8 cellular contexts compared by ENCODE assay signal in genomic region chr16:21599994-21600773, GRCh38. TPM values are rescaled to one million over a fixed set of nuclear protein-coding genes. Genes with fewer than 3 reads are reported as not detected.
A peak's percentile ranks its signal among the peaks of the same experiment; 100 is the strongest.
DNase-seq lines count a peak whose midpoint lies in the region; ATAC-seq and TF ChIP-seq lines count a peak whose summit lies in the region.

No MANE protein-coding gene starts in this region.

- H3K36me3 ChIP-seq in HEK293 (ENCODE audit: control insufficient read depth in 2 of 2, insufficient read depth in 1 of 2, low read length in 2 of 2), result no peaks in the 10 kb centered on the region; a peak in 1 of 3 replicates
- no peaks in the 10 kb centered on the region for H3K36me3 ChIP-seq in Loucy (ENCODE audit: insufficient read depth, low read length)

- H4K20me1 ChIP-seq in Loucy (ENCODE audit: insufficient read depth, low read length, poor library complexity, severe bottlenecking), result peaks cover 47% of the 10 kb centered on the region

- H3K9me2 ChIP-seq in Loucy (replicated peaks; ENCODE audit: low read depth, low read length), result no peaks in the 10 kb centered on the region

- intact Hi-C loops in activated CD4-positive, alpha-beta memory T cell treated with anti-CD3 and anti-CD28 coated beads for 36 hours (cut with micrococcal nuclease), result loop anchor here (1.0 to 5.0 kb wide), 3 partner anchors 26 to 592 kb away; no protein-coding TSS in a partner anchor

- ATAC-seq in omental fat pad (ENCODE audit: low FRiP score), result peak; percentile 29

- POLR2A ChIA-PET in HEK293 (lab: Yijun Ruan, JAX), result interaction anchor here (0.9 kb wide), 1 partner anchor 13 kb away, joined by 4 read pairs; no protein-coding TSS in a partner anchor
- POLR2A ChIA-PET in activated CD4-positive, alpha-beta memory T cell treated with anti-CD3 and anti-CD28 coated beads for 36 hours (lab: Charles Lee), result interaction anchor here (1.0 kb wide), 1 partner anchor 11 kb away, joined by 4 read pairs; no protein-coding TSS in a partner anchor

- H3K4me3 ChIP-seq in HEK293 (ENCODE audit: low read depth, low read length), result peak overlapping the region; percentile 90
- H3K4me3 ChIP-seq in Loucy (ENCODE audit: low read length, poor library complexity, severe bottlenecking), result peak overlapping the region; percentile 93

- H3F3A ChIP-seq in Loucy (ENCODE audit: low read depth), result no peaks in the 10 kb centered on the region

- H2AFZ ChIP-seq in Loucy (ENCODE audit: low read length), result peak overlapping the region; percentile 61

- H3K27me3 ChIP-seq in Loucy (ENCODE audit: insufficient read depth, low read length, poor library complexity, severe bottlenecking), result no peaks in the 10 kb centered on the region

- H3K27me3 Mint-ChIP-seq in activated CD4-positive, alpha-beta memory T cell treated with anti-CD3 and anti-CD28 coated beads for 36 hours, result no peaks in the 10 kb centered on the region

- peak overlapping the region; percentile 95 for H3K9ac ChIP-seq in Loucy (ENCODE audit: low read depth, low read length, poor library complexity, severe bottlenecking)

- CTCF ChIA-PET in HEK293 (lab: Yijun Ruan, JAX), result interaction anchor here (0.5 to 1.3 kb wide), 3 partner anchors 17 to 1689 kb away, joined by 3 read pairs; no protein-coding TSS in a partner anchor
- CTCF ChIA-PET in activated CD4-positive, alpha-beta memory T cell treated with anti-CD3 and anti-CD28 coated beads for 36 hours (lab: Charles Lee), result interaction anchor here (0.7 to 2.6 kb wide), 5 partner anchors 8 to 45 kb away, joined by 3 to 7 read pairs (median 5); no protein-coding TSS in a partner anchor

- peaks cover 54% of the 10 kb centered on the region for H3K79me2 ChIP-seq in Loucy (ENCODE audit: insufficient read depth, low read length)

- peaks cover 61% of the 10 kb centered on the region for H3K4me1 Mint-ChIP-seq in activated CD4-positive, alpha-beta memory T cell treated with anti-CD3 and anti-CD28 coated beads for 36 hours (ENCODE audit: low read depth)

- H3K9me3 ChIP-seq in HEK293 (ENCODE audit: control insufficient read depth, insufficient read depth, low read depth, low read length), result no peaks in the 10 kb centered on the region
- no peaks in the 10 kb centered on the region for H3K9me3 ChIP-seq in Loucy (ENCODE audit: insufficient read depth, low read depth, low read length)

- H3K9me3 Mint-ChIP-seq in activated CD4-positive, alpha-beta memory T cell treated with anti-CD3 and anti-CD28 coated beads for 36 hours, result no peaks in the 10 kb centered on the region

- H3K4me1 ChIP-seq in HEK293 (ENCODE audit: control insufficient read depth, insufficient read depth, low read length) (peaks cover 11% of the 10 kb centered on the region), Loucy (ENCODE audit: insufficient read depth, low read length, poor library complexity, severe bottlenecking) (peaks cover 54% of the 10 kb centered on the region)

- H3K27ac Mint-ChIP-seq in activated CD4-positive, alpha-beta memory T cell treated with anti-CD3 and anti-CD28 coated beads for 36 hours, result peak overlapping the region; percentile 92

- H3K27ac ChIP-seq in HEK293 (ENCODE audit: extremely low read depth, low read depth, low read length), result peak overlapping the region; percentile 93

- peak overlapping the region; percentile 95 for H3K4me2 ChIP-seq in Loucy (ENCODE audit: low read depth, low read length, poor library complexity, severe bottlenecking)

- peak overlapping the region; percentile 93 for H3K4me3 Mint-ChIP-seq in activated CD4-positive, alpha-beta memory T cell treated with anti-CD3 and anti-CD28 coated beads for 36 hours

- H3K36me3 Mint-ChIP-seq in activated CD4-positive, alpha-beta memory T cell treated with anti-CD3 and anti-CD28 coated beads for 36 hours, result no peaks in the 10 kb centered on the region

- DNase-seq in activated effector memory CD4-positive, alpha-beta T cell treated with Interleukin-2 at 50 U/mL for 16 hours, result peak; percentile 13
- no peak for DNase-seq in activated effector memory CD4-positive, alpha-beta T cell treated with anti-CD3 and anti-CD28 coated beads, Interleukin-2, amount 50 U/mL, for 16 hours
- peak; percentile 33 for DNase-seq in activated CD4-positive, alpha-beta memory T cell treated with anti-CD3 and anti-CD28 coated beads for 36 hours
- DNase-seq in fibroblast of peridontal ligament (ENCODE audit: extremely low read depth) (peak; percentile 44), omental fat pad (ENCODE audit: low spot score) (no peak), NCI-H2029 treated with DMSO at 0.1 percent for 48 hours (lab: John Stamatoyannopoulos, UW) (no peak)

- TF ChIP-seq CTCF in HEK293 (tag by site-specific recombination; IDR thresholded peaks at IDR 0.05) (no peak), Loucy (conservative IDR thresholded peaks at IDR 0.05; ENCODE audit: low read length) (no peak), omental fat pad (IDR thresholded peaks at IDR 0.05) (no peak)

TF ChIP-seq in HEK293, 187 proteins besides CTCF, POLR2A, EP300 and RAD21 (continues in another document):
- no peak for TF ChIP-seq ZNF558 (tag by site-specific recombination; IDR thresholded peaks at IDR 0.05)
- peak; percentile 57; the same call in 1 of the 2 replicates for TF ChIP-seq ZBTB17 (tag by site-specific recombination; IDR thresholded peaks at IDR 0.05)
- no peak for TF ChIP-seq ZNF510 (tag by site-specific recombination; IDR thresholded peaks at IDR 0.05; ENCODE audit: insufficient replicate concordance)
- TF ChIP-seq ZEB2 (tag by site-specific recombination; IDR thresholded peaks at IDR 0.05), result peak; percentile 60
- peak; percentile 63 for TF ChIP-seq ZNF335 (tag by site-specific recombination; conservative IDR thresholded peaks at IDR 0.05)
- TF ChIP-seq PATZ1 (tag by site-specific recombination; IDR thresholded peaks at IDR 0.05), result 0 out of 2 replicates have a peak, but pooled peaks have one; percentile 27
- TF ChIP-seq ZNF514 (tag by site-specific recombination; IDR thresholded peaks at IDR 0.05), result no peak
- peak; percentile 95 for TF ChIP-seq ZNF664 (tag by site-specific recombination; IDR thresholded peaks at IDR 0.05)
- peak; percentile 94 for TF ChIP-seq ZBTB20 (tag by site-specific recombination; IDR thresholded peaks at IDR 0.05)
- no peak for TF ChIP-seq GLI4 (tag by site-specific recombination; IDR thresholded peaks at IDR 0.05)
- peak; percentile 85 for TF ChIP-seq PRDM10 (tag by site-specific recombination; IDR thresholded peaks at IDR 0.05)
- TF ChIP-seq ZNF37A (tag by site-specific recombination; IDR thresholded peaks at IDR 0.05), result no peak
- no peak for TF ChIP-seq ZNF175 (tag by site-specific recombination; IDR thresholded peaks at IDR 0.05)
- 0 out of 2 replicates have a peak, but pooled peaks have one; percentile 21 for TF ChIP-seq TRIM28 (IDR thresholded peaks at IDR 0.05; ENCODE audit: borderline replicate concordance, low read length)
- no peak for TF ChIP-seq ZNF341 (tag by site-specific recombination; IDR thresholded peaks at IDR 0.05; ENCODE audit: low read depth)
- TF ChIP-seq MYNN (tag by site-specific recombination; IDR thresholded peaks at IDR 0.05; ENCODE audit: borderline replicate concordance), result no peak
- no peak for TF ChIP-seq ZNF585B (tag by site-specific recombination; IDR thresholded peaks at IDR 0.05)
- TF ChIP-seq ZNF223 (tag by site-specific recombination; IDR thresholded peaks at IDR 0.05), result no peak
- peak; percentile 74 for TF ChIP-seq ZBTB8A (tag by site-specific recombination; IDR thresholded peaks at IDR 0.05)

RNA-seq across cellular contexts. Expression of gene METTL9, which starts 0.8 kb away (rescaled TPM):
- total RNA-seq in activated CD4-positive, alpha-beta memory T cell treated with anti-CD3 and anti-CD28 coated beads for 36 hours, result 100 to 1,000 TPM; 100 to 104 TPM
- total RNA-seq in omental fat pad, result 100 to 1,000 TPM in 3 of 4 donors, 10 to 100 TPM in 1; 98.9 to 195 (median 114) TPM

RNA-seq across cellular contexts. Expression of gene IGSF6, which starts 52.2 kb away (rescaled TPM):
- under 1 TPM; 0.12 to 0.14 TPM for total RNA-seq in activated CD4-positive, alpha-beta memory T cell treated with anti-CD3 and anti-CD28 coated beads for 36 hours
- 10 to 100 TPM in 1 of 4 donors, 1 to 10 TPM in 3; 2.8 to 18.6 (median 6.8) TPM for total RNA-seq in omental fat pad

Comparison
In these comparisons a context has a peak if more than half of its experiments do, and no peak if none do; other contexts are left out.
1. DNase-seq: peak in activated effector memory CD4-positive, alpha-beta T cell treated with Interleukin-2 at 50 U/mL for 16 hours (single experiment), activated CD4-positive, alpha-beta memory T cell treated with anti-CD3 and anti-CD28 coated beads for 36 hours (single experiment) and fibroblast of peridontal ligament (single experiment); none in activated effector memory CD4-positive, alpha-beta T cell treated with anti-CD3 and anti-CD28 coated beads, Interleukin-2, amount 50 U/mL, for 16 hours (single experiment), omental fat pad (single experiment) and NCI-H2029 treated with DMSO at 0.1 percent for 48 hours (single experiment).